In genomic region chr12:6752931-6753771, GRCh38 we compare ENCODE assay signal across 1 cellular context.
TF ChIP-seq lines count a peak whose summit lies in the region.

Gene MLF2 (minus strand): TSS chr12:6753141. CDS start chr12:6752334, 807 bp downstream.

TF ChIP-seq in HepG2, 621 proteins besides CTCF, POLR2A, EP300 and RAD21 (continued from another document and continues in another):
- TF ChIP-seq PAXIP1 (CRISPR knock-in tag; conservative IDR thresholded peaks at IDR 0.05) (peak; percentile 50; the same call in 1 of the 2 replicates), ZNF256 (CRISPR knock-in tag; conservative IDR thresholded peaks at IDR 0.05) (no peak), MBNL3 (CRISPR knock-in tag; conservative IDR thresholded peaks at IDR 0.05) (no peak), GRHL1 (CRISPR knock-in tag; conservative IDR thresholded peaks at IDR 0.05) (no peak), ZNF280B (CRISPR knock-in tag; IDR thresholded peaks at IDR 0.05; ENCODE audit: borderline replicate concordance) (no peak; the same call in 1 of the 2 replicates), MTA3 (CRISPR knock-in tag; IDR thresholded peaks at IDR 0.05) (no peak), FOXA3 (CRISPR knock-in tag; IDR thresholded peaks at IDR 0.05) (no peak; the same call in 1 of the 2 replicates), ZNF333 (CRISPR knock-in tag; IDR thresholded peaks at IDR 0.05; ENCODE audit: borderline replicate concordance) (peak; percentile 87), SRF (IDR thresholded peaks at IDR 0.05; ENCODE audit: low read depth, low read length) (no peak), ARID2 (CRISPR knock-in tag; IDR thresholded peaks at IDR 0.05; ENCODE audit: borderline replicate concordance) (no peak), TOPORS (CRISPR knock-in tag; IDR thresholded peaks at IDR 0.05) (no peak), DNMT1 (CRISPR knock-in tag; IDR thresholded peaks at IDR 0.05) (no peak), SSRP1 (CRISPR knock-in tag; IDR thresholded peaks at IDR 0.05) (no peak; the same call in 1 of the 2 replicates), HDAC6 (IDR thresholded peaks at IDR 0.05; ENCODE audit: low read depth, low read length) (no peak), ATF1 (CRISPR knock-in tag; IDR thresholded peaks at IDR 0.05) (peak; percentile 90), MIER3 (CRISPR knock-in tag; IDR thresholded peaks at IDR 0.05; ENCODE audit: borderline replicate concordance) (peak; percentile 18; the same call in 1 of the 2 replicates), JUND (CRISPR knock-in tag; IDR thresholded peaks at IDR 0.05) (peak; percentile 8; the same call in 1 of the 2 replicates), MYC (CRISPR knock-in tag; IDR thresholded peaks at IDR 0.05; ENCODE audit: borderline replicate concordance) (peak; percentile 69), SMC3 (IDR thresholded peaks at IDR 0.05; ENCODE audit: low read length) (no peak), ZMAT3 (CRISPR knock-in tag; conservative IDR thresholded peaks at IDR 0.05) (peak; percentile 71; the same call in 1 of the 2 replicates), ZNF335 (CRISPR knock-in tag; IDR thresholded peaks at IDR 0.05) (peak; percentile 74; the same call in 1 of the 2 replicates), ZBTB26 (CRISPR knock-in tag; IDR thresholded peaks at IDR 0.05; ENCODE audit: borderline replicate concordance) (no peak), SMAD9 (CRISPR knock-in tag; IDR thresholded peaks at IDR 0.05) (no peak), ZXDC (CRISPR knock-in tag; IDR thresholded peaks at IDR 0.05) (no peak), CENPT (CRISPR knock-in tag; IDR thresholded peaks at IDR 0.05; ENCODE audit: low read depth) (0 out of 2 replicates have a peak, but pooled peaks have one; percentile 53), DMTF1 (CRISPR knock-in tag; IDR thresholded peaks at IDR 0.05) (no peak), POGZ (CRISPR knock-in tag; IDR thresholded peaks at IDR 0.05) (peak; percentile 28), ZHX1 (CRISPR knock-in tag; IDR thresholded peaks at IDR 0.05; ENCODE audit: low read depth) (no peak), STAG1 (CRISPR knock-in tag; IDR thresholded peaks at IDR 0.05) (no peak), ZBTB21 (CRISPR knock-in tag; IDR thresholded peaks at IDR 0.05) (peak; percentile 48), FOSL2 (CRISPR knock-in tag; IDR thresholded peaks at IDR 0.05) (peak; percentile 37), HIVEP1 (CRISPR knock-in tag; IDR thresholded peaks at IDR 0.05) (peak; percentile 32; the same call in 1 of the 2 replicates), ZNF512B (CRISPR knock-in tag; IDR thresholded peaks at IDR 0.05; ENCODE audit: borderline replicate concordance) (no peak), MZF1 (CRISPR knock-in tag; IDR thresholded peaks at IDR 0.05; ENCODE audit: borderline replicate concordance) (no peak), ZSCAN9 (CRISPR knock-in tag; IDR thresholded peaks at IDR 0.05; ENCODE audit: borderline replicate concordance) (no peak; the same call in none of the 2 replicates), MTF2 (CRISPR knock-in tag; IDR thresholded peaks at IDR 0.05; ENCODE audit: borderline replicate concordance) (peak; percentile 36; the same call in 1 of the 2 replicates), ZNF710 (CRISPR knock-in tag; IDR thresholded peaks at IDR 0.05; ENCODE audit: borderline replicate concordance) (peak; percentile 19; the same call in 1 of the 2 replicates), TCF12 (IDR thresholded peaks at IDR 0.05) (no peak), TCF12 (CRISPR knock-in tag; IDR thresholded peaks at IDR 0.05) (no peak; the same call in 1 of the 2 replicates), ZC3H4 (CRISPR knock-in tag; IDR thresholded peaks at IDR 0.05; ENCODE audit: borderline replicate concordance) (no peak; the same call in 1 of the 2 replicates)
